ENCODE assay signal across 2 cellular contexts in the genomic region with DNA sequence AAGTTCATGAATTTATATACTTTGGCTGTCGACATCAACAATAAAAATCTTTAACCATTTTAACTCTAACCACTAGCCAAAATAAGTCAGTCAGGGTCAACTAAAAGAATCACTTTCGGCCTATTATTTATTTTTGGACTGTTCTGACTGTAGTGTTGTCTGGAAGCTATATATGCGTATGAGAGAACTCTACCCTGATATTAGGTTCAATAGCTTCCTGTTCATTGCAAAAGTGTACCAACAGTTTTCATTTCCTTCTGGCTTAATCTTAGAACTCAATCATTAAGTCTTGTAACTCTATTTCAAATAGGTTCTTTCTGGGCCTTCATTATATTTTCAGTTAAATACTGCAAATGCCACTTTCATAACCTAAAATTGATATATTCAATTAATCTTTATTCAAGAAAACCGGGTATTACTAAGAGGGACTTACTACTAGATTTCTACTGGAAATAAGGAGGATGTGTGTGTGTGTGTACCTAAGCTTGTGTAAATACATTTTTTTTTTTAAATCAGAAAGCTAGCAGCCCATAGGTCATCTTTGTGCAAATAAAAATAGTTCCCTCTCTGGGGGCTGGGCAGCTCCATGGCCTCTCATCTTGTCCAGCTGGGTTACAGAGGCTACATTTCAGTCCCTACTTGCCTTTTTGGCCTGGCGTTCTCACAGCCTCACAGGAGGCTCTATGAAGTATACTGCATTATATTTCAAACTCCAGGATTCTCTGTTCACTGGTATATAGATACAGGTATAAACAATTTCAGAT.
TF ChIP-seq lines count a peak whose summit lies in the region.

No MANE protein-coding gene starts in this region.

TF ChIP-seq in GM23338, 12 proteins besides CTCF, POLR2A, EP300 and RAD21 (continues in another document):
- TF ChIP-seq, protein P1, sequence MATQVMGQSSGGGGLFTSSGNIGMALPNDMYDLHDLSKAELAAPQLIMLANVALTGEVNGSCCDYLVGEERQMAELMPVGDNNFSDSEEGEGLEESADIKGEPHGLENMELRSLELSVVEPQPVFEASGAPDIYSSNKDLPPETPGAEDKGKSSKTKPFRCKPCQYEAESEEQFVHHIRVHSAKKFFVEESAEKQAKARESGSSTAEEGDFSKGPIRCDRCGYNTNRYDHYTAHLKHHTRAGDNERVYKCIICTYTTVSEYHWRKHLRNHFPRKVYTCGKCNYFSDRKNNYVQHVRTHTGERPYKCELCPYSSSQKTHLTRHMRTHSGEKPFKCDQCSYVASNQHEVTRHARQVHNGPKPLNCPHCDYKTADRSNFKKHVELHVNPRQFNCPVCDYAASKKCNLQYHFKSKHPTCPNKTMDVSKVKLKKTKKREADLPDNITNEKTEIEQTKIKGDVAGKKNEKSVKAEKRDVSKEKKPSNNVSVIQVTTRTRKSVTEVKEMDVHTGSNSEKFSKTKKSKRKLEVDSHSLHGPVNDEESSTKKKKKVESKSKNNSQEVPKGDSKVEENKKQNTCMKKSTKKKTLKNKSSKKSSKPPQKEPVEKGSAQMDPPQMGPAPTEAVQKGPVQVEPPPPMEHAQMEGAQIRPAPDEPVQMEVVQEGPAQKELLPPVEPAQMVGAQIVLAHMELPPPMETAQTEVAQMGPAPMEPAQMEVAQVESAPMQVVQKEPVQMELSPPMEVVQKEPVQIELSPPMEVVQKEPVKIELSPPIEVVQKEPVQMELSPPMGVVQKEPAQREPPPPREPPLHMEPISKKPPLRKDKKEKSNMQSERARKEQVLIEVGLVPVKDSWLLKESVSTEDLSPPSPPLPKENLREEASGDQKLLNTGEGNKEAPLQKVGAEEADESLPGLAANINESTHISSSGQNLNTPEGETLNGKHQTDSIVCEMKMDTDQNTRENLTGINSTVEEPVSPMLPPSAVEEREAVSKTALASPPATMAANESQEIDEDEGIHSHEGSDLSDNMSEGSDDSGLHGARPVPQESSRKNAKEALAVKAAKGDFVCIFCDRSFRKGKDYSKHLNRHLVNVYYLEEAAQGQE (IDR thresholded peaks at IDR 0.05; ENCODE audit: unreplicated experiment): no peak
- TF ChIP-seq EZH2 (IDR thresholded peaks at IDR 0.05; ENCODE audit: low read depth, unreplicated experiment) (no peak), ZNF331 (CRISPR knock-in tag; IDR thresholded peaks at IDR 0.05; ENCODE audit: low read depth) (no peak), POLR2AphosphoS5 (IDR thresholded peaks at IDR 0.05; ENCODE audit: low read depth) (no peak), STAT1 (IDR thresholded peaks at IDR 0.05; ENCODE audit: unreplicated experiment) (no peak), ZNF114 (CRISPR knock-in tag; IDR thresholded peaks at IDR 0.05) (no peak), EZH2phosphoT487 (IDR thresholded peaks at IDR 0.05; ENCODE audit: unreplicated experiment) (no peak)
- TF ChIP-seq, protein P2, sequence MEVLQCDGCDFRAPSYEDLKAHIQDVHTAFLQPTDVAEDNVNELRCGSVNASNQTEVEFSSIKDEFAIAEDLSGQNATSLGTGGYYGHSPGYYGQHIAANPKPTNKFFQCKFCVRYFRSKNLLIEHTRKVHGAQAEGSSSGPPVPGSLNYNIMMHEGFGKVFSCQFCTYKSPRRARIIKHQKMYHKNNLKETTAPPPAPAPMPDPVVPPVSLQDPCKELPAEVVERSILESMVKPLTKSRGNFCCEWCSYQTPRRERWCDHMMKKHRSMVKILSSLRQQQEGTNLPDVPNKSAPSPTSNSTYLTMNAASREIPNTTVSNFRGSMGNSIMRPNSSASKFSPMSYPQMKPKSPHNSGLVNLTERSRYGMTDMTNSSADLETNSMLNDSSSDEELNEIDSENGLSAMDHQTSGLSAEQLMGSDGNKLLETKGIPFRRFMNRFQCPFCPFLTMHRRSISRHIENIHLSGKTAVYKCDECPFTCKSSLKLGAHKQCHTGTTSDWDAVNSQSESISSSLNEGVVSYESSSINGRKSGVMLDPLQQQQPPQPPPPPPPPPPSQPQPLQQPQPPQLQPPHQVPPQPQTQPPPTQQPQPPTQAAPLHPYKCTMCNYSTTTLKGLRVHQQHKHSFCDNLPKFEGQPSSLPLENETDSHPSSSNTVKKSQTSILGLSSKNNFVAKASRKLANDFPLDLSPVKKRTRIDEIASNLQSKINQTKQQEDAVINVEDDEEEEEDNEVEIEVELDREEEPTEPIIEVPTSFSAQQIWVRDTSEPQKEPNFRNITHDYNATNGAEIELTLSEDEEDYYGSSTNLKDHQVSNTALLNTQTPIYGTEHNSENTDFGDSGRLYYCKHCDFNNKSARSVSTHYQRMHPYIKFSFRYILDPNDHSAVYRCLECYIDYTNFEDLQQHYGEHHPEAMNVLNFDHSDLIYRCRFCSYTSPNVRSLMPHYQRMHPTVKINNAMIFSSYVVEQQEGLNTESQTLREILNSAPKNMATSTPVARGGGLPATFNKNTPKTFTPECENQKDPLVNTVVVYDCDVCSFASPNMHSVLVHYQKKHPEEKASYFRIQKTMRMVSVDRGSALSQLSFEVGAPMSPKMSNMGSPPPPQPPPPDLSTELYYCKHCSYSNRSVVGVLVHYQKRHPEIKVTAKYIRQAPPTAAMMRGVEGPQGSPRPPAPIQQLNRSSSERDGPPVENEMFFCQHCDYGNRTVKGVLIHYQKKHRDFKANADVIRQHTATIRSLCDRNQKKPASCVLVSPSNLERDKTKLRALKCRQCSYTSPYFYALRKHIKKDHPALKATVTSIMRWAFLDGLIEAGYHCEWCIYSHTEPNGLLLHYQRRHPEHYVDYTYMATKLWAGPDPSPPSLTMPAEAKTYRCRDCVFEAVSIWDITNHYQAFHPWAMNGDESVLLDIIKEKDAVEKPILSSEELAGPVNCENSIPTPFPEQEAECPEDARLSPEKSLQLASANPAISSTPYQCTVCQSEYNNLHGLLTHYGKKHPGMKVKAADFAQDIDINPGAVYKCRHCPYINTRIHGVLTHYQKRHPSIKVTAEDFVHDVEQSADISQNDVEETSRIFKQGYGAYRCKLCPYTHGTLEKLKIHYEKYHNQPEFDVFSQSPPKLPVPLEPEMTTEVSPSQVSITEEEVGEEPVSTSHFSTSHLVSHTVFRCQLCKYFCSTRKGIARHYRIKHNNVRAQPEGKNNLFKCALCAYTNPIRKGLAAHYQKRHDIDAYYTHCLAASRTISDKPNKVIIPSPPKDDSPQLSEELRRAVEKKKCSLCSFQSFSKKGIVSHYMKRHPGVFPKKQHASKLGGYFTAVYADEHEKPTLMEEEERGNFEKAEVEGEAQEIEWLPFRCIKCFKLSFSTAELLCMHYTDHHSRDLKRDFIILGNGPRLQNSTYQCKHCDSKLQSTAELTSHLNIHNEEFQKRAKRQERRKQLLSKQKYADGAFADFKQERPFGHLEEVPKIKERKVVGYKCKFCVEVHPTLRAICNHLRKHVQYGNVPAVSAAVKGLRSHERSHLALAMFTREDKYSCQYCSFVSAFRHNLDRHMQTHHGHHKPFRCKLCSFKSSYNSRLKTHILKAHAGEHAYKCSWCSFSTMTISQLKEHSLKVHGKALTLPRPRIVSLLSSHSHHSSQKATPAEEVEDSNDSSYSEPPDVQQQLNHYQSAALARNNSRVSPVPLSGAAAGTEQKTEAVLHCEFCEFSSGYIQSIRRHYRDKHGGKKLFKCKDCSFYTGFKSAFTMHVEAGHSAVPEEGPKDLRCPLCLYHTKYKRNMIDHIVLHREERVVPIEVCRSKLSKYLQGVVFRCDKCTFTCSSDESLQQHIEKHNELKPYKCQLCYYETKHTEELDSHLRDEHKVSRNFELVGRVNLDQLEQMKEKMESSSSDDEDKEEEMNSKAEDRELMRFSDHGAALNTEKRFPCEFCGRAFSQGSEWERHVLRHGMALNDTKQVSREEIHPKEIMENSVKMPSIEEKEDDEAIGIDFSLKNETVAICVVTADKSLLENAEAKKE (CRISPR knock-in tag; IDR thresholded peaks at IDR 0.05): no peak

TF ChIP-seq in SK-N-SH, 30 proteins besides CTCF, POLR2A, EP300 and RAD21:
- TF ChIP-seq, protein P1 (IDR thresholded peaks at IDR 0.05; ENCODE audit: low read depth, low read length): no peak
